In genomic region chr6:32602403-32602802, GRCh38 we compare ENCODE assay signal across 1 cellular context.
TF ChIP-seq lines count a peak whose summit lies in the region.

No MANE protein-coding gene starts in this region.

TF ChIP-seq in HepG2, 621 proteins besides CTCF, POLR2A, EP300 and RAD21:
- TF ChIP-seq POLR2AphosphoS2 (IDR thresholded peaks at IDR 0.05; ENCODE audit: low read depth, low read length): no peak
- TF ChIP-seq, protein P1, sequence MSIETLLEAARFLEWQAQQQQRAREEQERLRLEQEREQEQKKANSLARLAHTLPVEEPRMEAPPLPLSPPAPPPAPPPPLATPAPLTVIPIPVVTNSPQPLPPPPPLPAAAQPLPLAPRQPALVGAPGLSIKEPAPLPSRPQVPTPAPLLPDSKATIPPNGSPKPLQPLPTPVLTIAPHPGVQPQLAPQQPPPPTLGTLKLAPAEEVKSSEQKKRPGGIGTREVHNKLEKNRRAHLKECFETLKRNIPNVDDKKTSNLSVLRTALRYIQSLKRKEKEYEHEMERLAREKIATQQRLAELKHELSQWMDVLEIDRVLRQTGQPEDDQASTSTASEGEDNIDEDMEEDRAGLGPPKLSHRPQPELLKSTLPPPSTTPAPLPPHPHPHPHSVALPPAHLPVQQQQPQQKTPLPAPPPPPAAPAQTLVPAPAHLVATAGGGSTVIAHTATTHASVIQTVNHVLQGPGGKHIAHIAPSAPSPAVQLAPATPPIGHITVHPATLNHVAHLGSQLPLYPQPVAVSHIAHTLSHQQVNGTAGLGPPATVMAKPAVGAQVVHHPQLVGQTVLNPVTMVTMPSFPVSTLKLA (IDR thresholded peaks at IDR 0.05): peak; percentile 63
